In the genomic region with DNA sequence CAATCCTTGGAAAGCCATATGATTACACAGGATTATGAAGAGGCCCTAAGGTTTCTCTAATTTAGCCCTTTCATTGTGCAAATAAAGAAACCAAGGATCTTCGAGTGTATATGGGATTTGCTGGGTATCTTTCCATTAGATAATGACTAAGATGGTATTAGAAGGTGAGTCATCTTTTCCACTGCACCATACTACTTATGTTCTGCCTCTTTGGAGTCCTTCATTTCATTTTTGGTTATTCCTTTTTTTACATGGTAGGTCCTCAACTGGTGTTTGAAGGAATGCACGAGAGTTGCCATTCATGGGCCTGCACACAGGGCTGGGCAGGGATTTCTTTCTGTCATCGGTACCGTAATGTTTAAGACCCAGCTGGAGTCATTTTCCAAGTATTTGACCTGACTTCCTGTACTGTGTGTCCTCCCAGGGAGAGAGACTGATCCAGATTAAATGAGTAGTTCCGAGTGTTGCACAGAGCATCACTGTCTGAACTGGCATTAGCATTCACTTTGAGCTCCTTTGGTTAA, we compare ENCODE assay signal across 9 cellular contexts.
DNase-seq lines count a peak whose midpoint lies in the region; ATAC-seq and TF ChIP-seq lines count a peak whose summit lies in the region.
"Had no signal": no experiment of that assay in that cellular context is flagged by ENCODE, and none has a peak within 500 bp of the region (broad histone marks: within the 10 kb centered on the region; RNA-seq: fewer than 3 reads in every experiment).

No MANE protein-coding gene starts in this region.

- peaks cover 43% of the 10 kb centered on the region for H3K4me1 ChIP-seq in cardiac muscle cell (ENCODE audit: low read depth)
- H3K4me1 ChIP-seq in subcutaneous abdominal adipose tissue (ENCODE audit: control insufficient read depth in 5 of 5, insufficient read depth in 5 of 5, low read length in 5 of 5) = peaks cover 8 to 57% (median 24%) of the 10 kb centered on the region in 5 donors

- H3K9me3 Mint-ChIP-seq in activated T-helper 17 cell treated with anti-CD3 and anti-CD28 coated beads, Interleukin-2, amount 50 U/mL, for 72 hours = no peaks in the 10 kb centered on the region

- H3K9ac ChIP-seq in subcutaneous abdominal adipose tissue (ENCODE audit: low read length in 5 of 5) = peak overlapping the region in 1 of 5 donors; percentile 6

- H3K4me3 Mint-ChIP-seq in activated T-helper 17 cell treated with anti-CD3 and anti-CD28 coated beads, Interleukin-2, amount 50 U/mL, for 72 hours = peak overlapping the region; percentile 74

- H3K36me3 Mint-ChIP-seq in activated T-helper 17 cell treated with anti-CD3 and anti-CD28 coated beads, Interleukin-2, amount 50 U/mL, for 72 hours (ENCODE audit: low read depth) = peaks cover 41% of the 10 kb centered on the region

- H3K4me3 ChIP-seq in cardiac muscle cell = no peak overlapping the region
- H3K4me3 ChIP-seq in subcutaneous abdominal adipose tissue (ENCODE audit: low read depth in 1 of 5, low read length in 5 of 5) = no peak overlapping the region

- H3K27ac ChIP-seq in cardiac muscle cell = peak overlapping the region; percentile 59
- peak overlapping the region; percentile 80 for H3K27ac ChIP-seq in subcutaneous abdominal adipose tissue (ENCODE audit: low read depth, low read length)

- H3K27ac Mint-ChIP-seq in activated T-helper 17 cell treated with anti-CD3 and anti-CD28 coated beads, Interleukin-2, amount 50 U/mL, for 72 hours = peak overlapping the region; percentile 97

- ATAC-seq in activated T-helper 17 cell treated with anti-CD3 and anti-CD28 coated beads, Interleukin-2, amount 50 U/mL, for 72 hours (replicated peaks) = peak; percentile 14
- ATAC-seq: Panc1 had no signal

- H3K4me1 Mint-ChIP-seq in activated T-helper 17 cell treated with anti-CD3 and anti-CD28 coated beads, Interleukin-2, amount 50 U/mL, for 72 hours = peaks cover 63% of the 10 kb centered on the region

- H3K36me3 ChIP-seq in cardiac muscle cell (no peaks in the 10 kb centered on the region), subcutaneous abdominal adipose tissue (ENCODE audit: control insufficient read depth in 5 of 5, insufficient read depth in 5 of 5, low read length in 5 of 5) (peaks cover 0 to 2% (median 0%) of the 10 kb centered on the region in 5 donors)

- H3K27me3 ChIP-seq in cardiac muscle cell = no peaks in the 10 kb centered on the region
- no peaks in the 10 kb centered on the region for H3K27me3 ChIP-seq in subcutaneous abdominal adipose tissue (ENCODE audit: control insufficient read depth in 5 of 5, insufficient read depth in 4 of 5, low read length in 5 of 5)

- DNase-seq in NCI-H146 (lab: John Stamatoyannopoulos, UW) = peak; percentile 36
- DNase-seq in NCI-H146 treated with DMSO at 0.1 percent for 48 hours (lab: John Stamatoyannopoulos, UW; ENCODE audit: unreplicated experiment) = no peak
- peak in 1 of 2 donors; percentile 73 for DNase-seq in cardiac muscle cell (ENCODE audit: low read depth in 1 of 2, low spot score in 1 of 2)
- no peak for DNase-seq in UCSD-AML1 (lab: John Stamatoyannopoulos, UW; ENCODE audit: unreplicated experiment)
- DNase-seq in NCI-H510A (lab: John Stamatoyannopoulos, UW) = no peak
- no peak for DNase-seq in AML-193 (lab: John Stamatoyannopoulos, UW)

- H3K9me3 ChIP-seq in cardiac muscle cell (ENCODE audit: low read depth) (no peaks in the 10 kb centered on the region), subcutaneous abdominal adipose tissue (ENCODE audit: control insufficient read depth in 5 of 5, low read length in 5 of 5) (no peaks in the 10 kb centered on the region)

- H3K27me3 Mint-ChIP-seq in activated T-helper 17 cell treated with anti-CD3 and anti-CD28 coated beads, Interleukin-2, amount 50 U/mL, for 72 hours = no peaks in the 10 kb centered on the region

- TF ChIP-seq CTCF in cardiac muscle cell (IDR thresholded peaks at IDR 0.05; ENCODE audit: low read depth, low read length) = no peak
